Comparison of ENCODE assay signal across 17 cellular contexts in genomic region chr17:82608816-82609215, GRCh38.
"Had no signal": no experiment of that assay in that cellular context is flagged by ENCODE, and none has a peak within 500 bp of the region (broad histone marks: within the 10 kb centered on the region; RNA-seq: fewer than 3 reads in every experiment).

No MANE protein-coding gene starts in this region.

- H3K4me3 Mint-ChIP-seq: activated T-cell treated with anti-CD3 and anti-CD28 coated beads, Interleukin-2, amount 50 U/mL, for 4 hours; natural killer cell had no signal

- ATAC-seq: activated T-cell treated with anti-CD3 and anti-CD28 coated beads, Interleukin-2, amount 50 U/mL, for 4 hours; esophagus mucosa; natural killer cell; right cardiac atrium; stimulated activated naive CD8-positive, alpha-beta T cell treated with anti-CD3 and anti-CD28 coated beads, Interleukin-15, Interleukin-2, amounts not matched to agents 100 U/mL and 50 U/mL, for 24 hours had no signal

- H3K27ac ChIP-seq: prostate gland, testis had no signal

- DNase-seq: activated CD4-positive, alpha-beta T cell treated with anti-CD3 and anti-CD28 coated beads, Interleukin-2, amount 50 U/mL, for 4 hours; activated CD4-positive, CD25-positive, alpha-beta regulatory T cell; activated effector memory CD4-positive, alpha-beta T cell treated with anti-CD3 and anti-CD28 coated beads, Interleukin-2, amount 50 U/mL, for 16 hours; activated T-cell treated with anti-CD3 and anti-CD28 coated beads, Interleukin-2, amount 50 U/mL, for 4 hours; aorta; mesendoderm; natural killer cell; nucleus accumbens; small intestine; stimulated activated CD4-positive, alpha-beta T cell treated with anti-CD3 and anti-CD28 coated beads, Interleukin-4, amount 100 ng/mL, for 4 hours; stimulated activated CD8-positive, alpha-beta memory T cell treated with anti-CD3 and anti-CD28 coated beads, Interleukin-4, amount 100 ng/mL, for 48 hours; stimulated activated naive CD8-positive, alpha-beta T cell treated with anti-CD3 and anti-CD28 coated beads, Interleukin-15, Interleukin-2, amounts not matched to agents 100 U/mL and 50 U/mL, for 24 hours; testis; upper lobe of left lung had no signal

- H3K9me3 Mint-ChIP-seq: activated T-cell treated with anti-CD3 and anti-CD28 coated beads, Interleukin-2, amount 50 U/mL, for 4 hours; natural killer cell had no signal
